ENCODE assay signal across 27 cellular contexts in genomic region chr9:113495555-113495954, GRCh38.
"Had no signal": no experiment of that assay in that cellular context is flagged by ENCODE, and none has a peak within 500 bp of the region (broad histone marks: within the 10 kb centered on the region; RNA-seq: fewer than 3 reads in every experiment).

No MANE protein-coding gene starts in this region.

- H3K27me3 ChIP-seq: left lung, ovary, right atrium auricular region, thyroid gland, uterus had no signal

- H3K4me1 ChIP-seq: uterus had no signal

- H3K9me3 ChIP-seq: left lung, lower lobe of right lung, ovary, right atrium auricular region, thyroid gland, uterus had no signal

- H3K4me3 ChIP-seq: left lung, lower lobe of right lung, ovary, right atrium auricular region, skin epidermis, thyroid gland, uterus had no signal

- ATAC-seq: left colon; left lung; lower lobe of right lung; natural killer cell; sciatic nerve; stimulated activated effector memory CD8-positive, alpha-beta T cell treated with anti-CD3 and anti-CD28 coated beads, Interleukin-12 subunit alpha, Interleukin-12 subunit beta, amount 100 ng/mL, for 72 hours; stimulated activated naive CD8-positive, alpha-beta T cell treated with anti-CD3 and anti-CD28 coated beads, Interleukin-15, amount 100 ng/mL, for 72 hours had no signal

- DNase-seq: hypothalamus; immature natural killer cell; kidney; left colon; left lung; lower lobe of right lung; mammary epithelial cell; mesenchymal stem cell; naive B cell; natural killer cell; nephron progenitor cell; ovary; stimulated activated CD4-positive, alpha-beta T cell treated with anti-CD3 and anti-CD28 coated beads, Interleukin-12 subunit alpha, Interleukin-12 subunit beta, amount 100 ng/mL, for 4 hours; stimulated activated CD4-positive, alpha-beta T cell treated with anti-CD3 and anti-CD28 coated beads, Interleukin-15, amount 100 ng/mL, for 24 hours; stimulated activated CD4-positive, alpha-beta T cell treated with anti-CD3 and anti-CD28 coated beads, Interleukin-2, amount 100 ng/mL, for 24 hours; stimulated activated CD4-positive, alpha-beta T cell treated with anti-CD3 and anti-CD28 coated beads, Interleukin-4, amount 100 ng/mL, for 1 hour; stimulated activated naive CD4-positive, alpha-beta T cell; stimulated activated naive CD8-positive, alpha-beta T cell treated with anti-CD3 and anti-CD28 coated beads, Interleukin-15, amount 100 ng/mL, for 72 hours; substantia nigra; thyroid gland; trophoblast cell; uterus had no signal

- FAIRE-seq: islet of Langerhans, kidney had no signal

- H3K27ac ChIP-seq: left lung, lower lobe of right lung, ovary, skin epidermis, thyroid gland, uterus had no signal

- H3K36me3 ChIP-seq: left lung, lower lobe of right lung, ovary, thyroid gland, uterus had no signal
